Comparison of ENCODE assay signal across 15 cellular contexts in the genomic region with DNA sequence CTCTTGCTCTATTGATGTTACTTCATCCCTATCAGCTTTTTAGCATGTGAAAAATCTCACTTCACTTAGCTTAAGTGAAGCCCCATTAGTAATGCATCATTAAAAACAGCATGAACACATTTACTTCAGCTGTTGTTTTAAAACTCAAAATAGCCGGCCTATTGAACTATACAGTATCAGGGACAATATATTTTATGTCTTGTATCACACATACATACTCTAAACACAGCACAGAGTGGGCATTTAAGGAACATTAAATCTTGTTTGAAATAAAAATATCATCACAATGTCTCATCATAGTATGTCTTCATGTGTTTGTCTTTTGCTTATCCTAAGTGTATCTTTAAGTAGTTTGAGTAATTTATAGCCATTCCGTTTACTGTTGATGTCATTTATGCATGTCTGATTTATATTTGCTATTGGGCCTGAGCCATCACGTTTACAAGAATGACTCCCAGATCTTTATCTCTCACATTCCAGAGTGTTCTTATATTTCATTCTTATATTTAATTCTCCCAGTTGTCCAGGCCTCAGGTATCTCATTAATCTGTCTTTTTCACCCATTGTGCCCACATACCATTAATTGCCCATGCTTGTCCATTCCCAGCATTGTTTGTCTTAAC. TPM values are rescaled to one million over a fixed set of nuclear protein-coding genes. Genes with fewer than 3 reads are reported as not detected.
DNase-seq lines count a peak whose midpoint lies in the region; ATAC-seq and TF ChIP-seq lines count a peak whose summit lies in the region.
"Had no signal": no experiment of that assay in that cellular context is flagged by ENCODE, and none has a peak within 500 bp of the region (broad histone marks: within the 10 kb centered on the region; RNA-seq: fewer than 3 reads in every experiment).

No MANE protein-coding gene starts in this region.

- H3K4me1 ChIP-seq in upper lobe of right lung = no peaks in the 10 kb centered on the region
- H3K4me1 ChIP-seq: Peyer's patch had no signal

- H3K36me3 Mint-ChIP-seq in chondrocyte (ENCODE audit: low read depth) = peaks cover 25% of the 10 kb centered on the region

- ATAC-seq in upper lobe of right lung = no peak
- ATAC-seq: activated naive CD4-positive, alpha-beta T cell treated with anti-CD3 and anti-CD28 coated beads, Interleukin-2, amount 50 U/mL, for 72 hours; HepG2 had no signal

- peaks cover 18% of the 10 kb centered on the region for H3K9me3 ChIP-seq in upper lobe of right lung

- no peaks in the 10 kb centered on the region for H3K27me3 Mint-ChIP-seq in chondrocyte (ENCODE audit: low read depth)

- H3K27me3 ChIP-seq in upper lobe of right lung = no peaks in the 10 kb centered on the region
- H3K27me3 ChIP-seq: Peyer's patch had no signal

- no peak overlapping the region for H3K27ac ChIP-seq in upper lobe of right lung
- H3K27ac ChIP-seq: Peyer's patch had no signal

- intact Hi-C loops in upper lobe of right lung (cut with DNase I) = no loop called here

- peaks cover 11% of the 10 kb centered on the region for H3K4me1 Mint-ChIP-seq in chondrocyte (ENCODE audit: low read depth)

- H3K4me3 Mint-ChIP-seq in chondrocyte (ENCODE audit: unreplicated experiment) = no peak overlapping the region

- H3K36me3 ChIP-seq in upper lobe of right lung = no peaks in the 10 kb centered on the region

- peak overlapping the region; percentile 20 for H3K27ac Mint-ChIP-seq in chondrocyte (ENCODE audit: unreplicated experiment)

- DNase-seq in DMS 273 (lab: John Stamatoyannopoulos, UW; ENCODE audit: unreplicated experiment) (peak; percentile 13), DMS 273 treated with DMSO at 0.1 percent for 48 hours (lab: John Stamatoyannopoulos, UW) (no peak), NCI-H2107 treated with DMSO at 0.1 percent for 48 hours (lab: John Stamatoyannopoulos, UW; ENCODE audit: unreplicated experiment) (peak; percentile 34), chondrocyte (ENCODE audit: low spot score) (no peak), skeletal muscle cell (ENCODE audit: low read depth) (peak; percentile 20), COLO829 (ENCODE audit: low spot score) (no peak), upper lobe of right lung (no peak), hepatic stellate cell (ENCODE audit: low spot score) (no peak)
- DNase-seq: 8988T, NCI-H1930, occipital lobe, Peyer's patch, trophoblast cell had no signal

- H3K4me3 ChIP-seq in skeletal muscle cell (ENCODE audit: low read depth, low read length) (no peak overlapping the region), upper lobe of right lung (no peak overlapping the region)
- H3K4me3 ChIP-seq: Peyer's patch had no signal

- no peak for TF ChIP-seq CTCF in chondrocyte (IDR thresholded peaks at IDR 0.05)
- TF ChIP-seq CTCF in upper lobe of right lung (IDR thresholded peaks at IDR 0.05) = no peak

- H3K9me3 Mint-ChIP-seq in chondrocyte (ENCODE audit: low read depth) = peaks cover 8% of the 10 kb centered on the region

RNA-seq across cellular contexts. Expression of a gene that starts 57.5 kb away (rescaled TPM):
- total RNA-seq in chondrocyte = 82.8 to 88.0 TPM (median 87.0 TPM) in 3 replicates
- total RNA-seq in upper lobe of right lung = 111 TPM

Comparison
In these comparisons a context has a peak if more than half of its experiments do, and no peak if none do; other contexts are left out.
1. DNase-seq: peak in DMS 273 (single experiment), NCI-H2107 treated with DMSO at 0.1 percent for 48 hours (single experiment) and skeletal muscle cell (single experiment); none in DMS 273 treated with DMSO at 0.1 percent for 48 hours (single experiment), chondrocyte (single experiment), COLO829 (single experiment), upper lobe of right lung (single experiment) and hepatic stellate cell (single experiment).